ENCODE assay signal across 17 cellular contexts in the genomic region with DNA sequence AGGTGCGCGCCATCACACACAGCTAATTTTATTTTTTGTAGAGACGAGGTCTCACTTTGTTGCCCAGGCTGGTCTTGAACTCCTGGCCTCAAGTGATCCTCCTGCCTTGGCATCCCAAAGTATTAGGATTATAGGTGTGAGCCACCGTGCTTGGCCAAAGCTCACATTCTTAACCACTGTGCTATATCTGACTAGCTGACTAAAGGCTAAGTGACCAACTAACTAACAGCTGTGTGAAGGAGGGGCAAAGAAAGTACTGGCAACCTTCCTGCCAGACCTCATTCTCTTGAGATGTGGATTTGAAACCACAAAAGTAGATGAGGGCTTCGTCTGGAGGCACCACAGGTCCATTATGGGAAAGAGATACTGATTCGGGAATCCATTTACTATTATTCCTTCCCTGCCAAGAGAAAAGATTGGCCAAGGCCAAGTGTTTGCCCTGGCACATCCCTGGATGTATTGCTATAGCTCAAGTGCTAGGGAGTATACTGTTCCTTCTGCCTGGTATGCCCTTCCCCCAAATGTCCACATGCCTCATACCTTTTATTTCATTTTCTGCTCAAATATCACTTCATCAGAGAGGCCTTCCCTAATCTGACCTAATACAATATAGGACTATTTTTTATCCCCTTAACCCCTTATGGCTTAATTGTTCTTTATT.
"Had no signal": no experiment of that assay in that cellular context is flagged by ENCODE, and none has a peak within 500 bp of the region (broad histone marks: within the 10 kb centered on the region; RNA-seq: fewer than 3 reads in every experiment).

No MANE protein-coding gene starts in this region.

- H3K27ac Mint-ChIP-seq: type B pancreatic cell had no signal

- H3K27me3 Mint-ChIP-seq: activated naive CD4-positive, alpha-beta T cell treated with anti-CD3 and anti-CD28 coated beads, Interleukin-2, amount 50 U/mL, for 24 hours; T-cell; type B pancreatic cell had no signal

- H3K36me3 ChIP-seq: right atrium auricular region, SJCRH30 had no signal

- H3K27me3 ChIP-seq: hepatocyte, right atrium auricular region, SJCRH30 had no signal

- H3K27ac ChIP-seq: coronary artery, hepatocyte, right atrium auricular region, SJCRH30 had no signal

- H2AFZ ChIP-seq: hepatocyte had no signal

- H3K4me1 ChIP-seq: SJCRH30 had no signal

- H3K9me3 ChIP-seq: right atrium auricular region, SJCRH30 had no signal

- H3K4me3 Mint-ChIP-seq: activated naive CD4-positive, alpha-beta T cell treated with anti-CD3 and anti-CD28 coated beads, Interleukin-2, amount 50 U/mL, for 24 hours; T-cell; type B pancreatic cell had no signal

- H3K4me3 ChIP-seq: coronary artery, hepatocyte, right atrium auricular region, SJCRH30 had no signal

- ATAC-seq: left ventricle myocardium superior, T-cell had no signal

- H3K4me2 ChIP-seq: hepatocyte had no signal

- DNase-seq: activated CD4-positive, alpha-beta T cell treated with anti-CD3 and anti-CD28 coated beads, Interleukin-2, amount 50 U/mL, for 1 hour; activated CD4-positive, CD25-positive, alpha-beta regulatory T cell; activated effector memory CD4-positive, alpha-beta T cell treated with Interleukin-2 at 50 U/mL for 16 hours; activated T-cell treated with anti-CD3 and anti-CD28 coated beads, Interleukin-2, amount 50 U/mL, for 1 hour; amygdala; effector CD4-positive, alpha-beta T cell; left ventricle myocardium superior; mesenchymal stem cell; posterior cingulate gyrus; SJCRH30; stimulated activated naive CD4-positive, alpha-beta T cell; T-cell had no signal
